ENCODE assay signal across 8 cellular contexts in genomic region chr14:68796418-68797101, GRCh38. TPM values are rescaled to one million over a fixed set of nuclear protein-coding genes. Genes with fewer than 3 reads are reported as not detected.
DNase-seq lines count a peak whose midpoint lies in the region; ATAC-seq and TF ChIP-seq lines count a peak whose summit lies in the region.

No MANE protein-coding gene starts in this region.

- H3K4me3 ChIP-seq in GM12875 (ENCODE audit: low read depth, low read length): peak overlapping the region; percentile 88
- peak overlapping the region; percentile 89 for H3K4me3 ChIP-seq in rectal smooth muscle tissue (ENCODE audit: low read length)

- peak overlapping the region; percentile 100 for H3K27ac ChIP-seq in rectal smooth muscle tissue (ENCODE audit: low read depth, low read length)

- peaks cover 7% of the 10 kb centered on the region for H3K36me3 ChIP-seq in rectal smooth muscle tissue (ENCODE audit: control insufficient read depth, insufficient read depth, low read length)

- H3K4me1 ChIP-seq in rectal smooth muscle tissue (ENCODE audit: control insufficient read depth, insufficient read depth, low read length): peaks cover 5% of the 10 kb centered on the region

- H3K9ac ChIP-seq in rectal smooth muscle tissue (ENCODE audit: low read length): peak overlapping the region; percentile 89

- H3K36me3 Mint-ChIP-seq in T-helper 17 cell (ENCODE audit: low read depth): peaks cover 1% of the 10 kb centered on the region

- ATAC-seq in T-helper 17 cell (no peak), GM21447 (IDR thresholded peaks at IDR 0.05; ENCODE audit: unreplicated experiment) (no peak), HG02981 (IDR thresholded peaks at IDR 0.05; ENCODE audit: unreplicated experiment) (no peak)

- peak overlapping the region; percentile 96 for H3K4me3 Mint-ChIP-seq in T-helper 17 cell

- peaks cover 39% of the 10 kb centered on the region for H3K4me1 Mint-ChIP-seq in T-helper 17 cell

- no peak for TF ChIP-seq CTCF in GM12875 (IDR thresholded peaks at IDR 0.05; ENCODE audit: borderline replicate concordance, insufficient read depth, low read depth, low read length)

- H3K27me3 Mint-ChIP-seq in T-helper 17 cell: no peaks in the 10 kb centered on the region

- H3K27ac Mint-ChIP-seq in T-helper 17 cell: peak overlapping the region; percentile 99

- no peak for DNase-seq in T-helper 17 cell
- peak; percentile 57 for DNase-seq in fibroblast of peridontal ligament (ENCODE audit: extremely low read depth)
- no peak for DNase-seq in NCI-H1436 treated with DMSO at 0.1 percent for 48 hours (lab: John Stamatoyannopoulos, UW)
- DNase-seq in SW 1271 (lab: John Stamatoyannopoulos, UW): no peak

- no peaks in the 10 kb centered on the region for H3K27me3 ChIP-seq in rectal smooth muscle tissue (ENCODE audit: control insufficient read depth, insufficient read depth, low read length)

- H3K9me3 ChIP-seq in T-helper 17 cell (ENCODE audit: control insufficient read depth, low read length, poor library complexity, severe bottlenecking): peaks cover 2% of the 10 kb centered on the region

RNA-seq across cellular contexts. Expression of gene ZFP36L1, which starts 3.7 kb away (rescaled TPM):
- 100 to 1,000 TPM; 217 to 257 TPM for total RNA-seq in T-helper 17 cell
